ENCODE assay signal across 12 cellular contexts in genomic region chr7:141575654-141576448, GRCh38.
"Had no signal": no experiment of that assay in that cellular context is flagged by ENCODE, and none has a peak within 500 bp of the region (broad histone marks: within the 10 kb centered on the region; RNA-seq: fewer than 3 reads in every experiment).

No MANE protein-coding gene starts in this region.

- DNase-seq: activated CD4-positive, alpha-beta T cell treated with anti-CD3 and anti-CD28 coated beads, Interleukin-2, amount 50 U/mL, for 1 hour; activated naive CD4-positive, alpha-beta T cell treated with anti-CD3 and anti-CD28 coated beads for 36 hours; activated T-cell treated with anti-CD3 and anti-CD28 coated beads for 4 hours; gastrocnemius medialis; heart left ventricle; left colon; lower lobe of right lung; ovary; thyroid gland had no signal

- H3K9me3 ChIP-seq: gastrocnemius medialis, lower lobe of right lung, thyroid gland had no signal

- FAIRE-seq: colon had no signal

- H3K27me3 ChIP-seq: gastrocnemius medialis, heart left ventricle, neural progenitor cell, ovary, thyroid gland had no signal

- H3K4me2 ChIP-seq: neural progenitor cell had no signal

- H3K4me1 ChIP-seq: lower lobe of right lung, neural progenitor cell had no signal

- H3K4me3 ChIP-seq: gastrocnemius medialis, heart left ventricle, lower lobe of right lung, neural progenitor cell, ovary, thyroid gland had no signal

- H3K9ac ChIP-seq: neural progenitor cell had no signal

- H2AFZ ChIP-seq: neural progenitor cell had no signal

- ATAC-seq: gastrocnemius medialis; heart left ventricle; left colon; lower lobe of right lung; stimulated activated effector memory CD8-positive, alpha-beta T cell treated with anti-CD3 and anti-CD28 coated beads, Interleukin-12 subunit alpha, Interleukin-12 subunit beta, amount 100 ng/mL, for 72 hours had no signal

- H3K27ac ChIP-seq: heart left ventricle, lower lobe of right lung, neural progenitor cell, ovary, thyroid gland had no signal

- H3K36me3 ChIP-seq: gastrocnemius medialis, lower lobe of right lung, neural progenitor cell, ovary, thyroid gland had no signal
